In genomic region chr15:99604865-99605264, GRCh38 we compare ENCODE assay signal across 1 cellular context.
TF ChIP-seq lines count a peak whose summit lies in the region.

No MANE protein-coding gene starts in this region.

TF ChIP-seq in H1, 55 proteins besides CTCF, POLR2A, EP300 and RAD21:
- no peak for TF ChIP-seq CHD7 (IDR thresholded peaks at IDR 0.05; ENCODE audit: insufficient replicate concordance, low read length)
- TF ChIP-seq USF2 (IDR thresholded peaks at IDR 0.05; ENCODE audit: low read length) = no peak
- TF ChIP-seq CBX8 (IDR thresholded peaks at IDR 0.05; ENCODE audit: borderline replicate concordance, low read depth, low read length) = no peak
- TF ChIP-seq MAFK (IDR thresholded peaks at IDR 0.05; ENCODE audit: low read depth, low read length) = no peak
- no peak for TF ChIP-seq TEAD4 (IDR thresholded peaks at IDR 0.05; ENCODE audit: low read depth, low read length)
- TF ChIP-seq SIRT6 (IDR thresholded peaks at IDR 0.05; ENCODE audit: low read length) = no peak
- TF ChIP-seq ATF3 (IDR thresholded peaks at IDR 0.05; ENCODE audit: insufficient read depth, low read depth, low read length) = no peak
- no peak for TF ChIP-seq RNF2 (IDR thresholded peaks at IDR 0.05; ENCODE audit: borderline replicate concordance, low read depth, low read length, missing control alignments, poor library complexity, severe bottlenecking)
